Comparison of ENCODE assay signal across 10 cellular contexts in the genomic region with DNA sequence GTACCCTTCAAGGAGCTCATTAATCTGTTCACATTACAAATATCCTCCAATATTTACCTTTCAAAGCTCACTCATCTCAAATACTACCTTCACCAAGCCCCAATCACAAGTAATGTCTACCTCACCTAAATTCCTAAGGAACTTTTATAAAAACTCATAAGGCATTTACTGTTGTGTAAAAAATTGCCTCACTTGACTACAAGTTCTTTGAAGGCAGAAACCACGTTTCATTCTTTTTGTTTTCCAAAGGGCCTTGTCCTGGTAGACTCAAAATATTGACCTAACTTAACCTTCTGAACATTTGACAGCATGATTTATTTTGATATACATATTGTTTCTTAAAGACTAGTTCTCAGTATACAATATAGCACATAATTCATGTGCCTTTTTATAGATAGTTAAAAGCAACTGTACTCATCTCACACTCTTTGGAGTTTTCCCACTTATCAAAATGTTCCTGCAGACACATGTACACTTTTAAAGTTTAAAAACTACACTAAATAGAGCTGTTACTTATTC. TPM values are rescaled to one million over a fixed set of nuclear protein-coding genes. Genes with fewer than 3 reads are reported as not detected.
DNase-seq lines count a peak whose midpoint lies in the region; ATAC-seq and TF ChIP-seq lines count a peak whose summit lies in the region.
"Had no signal": no experiment of that assay in that cellular context is flagged by ENCODE, and none has a peak within 500 bp of the region (broad histone marks: within the 10 kb centered on the region; RNA-seq: fewer than 3 reads in every experiment).

No MANE protein-coding gene starts in this region.

- DNase-seq in GM23248, result peak; percentile 28
- DNase-seq in Panc1 (ENCODE audit: low read depth, low spot score), result no peak
- no peak for DNase-seq in epithelial cell of proximal tubule (ENCODE audit: low read depth)
- DNase-seq in gastrocnemius medialis, result no peak
- DNase-seq in NCI-H2196 (lab: John Stamatoyannopoulos, UW; ENCODE audit: unreplicated experiment), result no peak
- DNase-seq in NCI-H526 treated with DMSO at 0.1 percent for 48 hours (lab: John Stamatoyannopoulos, UW), result no peak
- no peak for DNase-seq in midbrain (lab: John Stamatoyannopoulos, UW)
- DNase-seq: activated gamma-delta T cell treated with Interleukin-2 at 50 U/mL for 16 hours, NCI-H1105 treated with DMSO at 0.1 percent for 48 hours had no signal

- peak overlapping the region; percentile 93 for H3K4me3 ChIP-seq in GM23248
- H3K4me3 ChIP-seq in Panc1 (ENCODE audit: low read depth in 2 of 2, low read length in 2 of 2), result no peak overlapping the region
- H3K4me3 ChIP-seq in epithelial cell of proximal tubule (ENCODE audit: low read depth, low read length), result peak overlapping the region; percentile 79
- H3K4me3 ChIP-seq in gastrocnemius medialis, result no peak overlapping the region

- peak overlapping the region; percentile 94 for H3K9ac ChIP-seq in GM23248
- H3K9ac ChIP-seq: parathyroid adenoma had no signal

- POLR2A ChIA-PET in Panc1 (lab: Charles Lee), result interaction anchor here (0.6 kb wide), 1 partner anchor 245 kb away, joined by 3 read pairs; no protein-coding TSS in a partner anchor

- H3K9me3 ChIP-seq in GM23248 (ENCODE audit: low read depth), result no peaks in the 10 kb centered on the region
- H3K9me3 ChIP-seq in Panc1 (ENCODE audit: control insufficient read depth, insufficient read depth, low read depth, low read length), result no peaks in the 10 kb centered on the region
- H3K9me3 ChIP-seq in gastrocnemius medialis, result no peaks in the 10 kb centered on the region

- peaks cover 74% of the 10 kb centered on the region for H3K79me2 ChIP-seq in GM23248 (ENCODE audit: insufficient read depth)

- CTCF ChIA-PET in Panc1 (lab: Charles Lee), result no interaction called here

- H3K27me3 ChIP-seq in GM23248 (replicated peaks; ENCODE audit: insufficient read depth) (no peaks in the 10 kb centered on the region), Panc1 (ENCODE audit: control insufficient read depth, insufficient read depth, low read length) (no peaks in the 10 kb centered on the region), gastrocnemius medialis (no peaks in the 10 kb centered on the region)

- no peaks in the 10 kb centered on the region for H3K36me3 ChIP-seq in GM23248 (ENCODE audit: low read depth)
- H3K36me3 ChIP-seq in Panc1 (ENCODE audit: control insufficient read depth, insufficient read depth, low read length), result no peaks in the 10 kb centered on the region
- H3K36me3 ChIP-seq in gastrocnemius medialis, result no peaks in the 10 kb centered on the region

- H3K27ac ChIP-seq in GM23248 (peak overlapping the region; percentile 90), Panc1 (ENCODE audit: low read length) (peak overlapping the region; percentile 39; the same call in 1 of the 2 replicates), gastrocnemius medialis (peak overlapping the region; percentile 82 to 97 (median 88))
- H3K27ac ChIP-seq: parathyroid adenoma had no signal

- BruUV-seq in Panc1 (replicated peaks; lab: Mats Ljungman, UMichigan), result no TSS peak

- TF ChIP-seq CTCF in Panc1 (IDR thresholded peaks at IDR 0.05) (no peak), epithelial cell of proximal tubule (conservative IDR thresholded peaks at IDR 0.05; ENCODE audit: low read depth, low read length) (no peak), gastrocnemius medialis (IDR thresholded peaks at IDR 0.05 in 4 of 5, conservative IDR thresholded peaks at IDR 0.05 in 1 of 5) (no peak)

- 10 to 11% methylated on average over 1 of the region's 1 CpG for WGBS in GM23248 (ENCODE audit: low coverage in 1 of 2, low lambda C conversion rate in 2 of 2, missing lambda C conversion rate in 2 of 2), 2 experiments

- H3K4me2 ChIP-seq in GM23248 (ENCODE audit: unreplicated experiment), result peak overlapping the region; percentile 95

- H2AFZ ChIP-seq in GM23248, result no peak overlapping the region
- H2AFZ ChIP-seq: parathyroid adenoma had no signal

- H3K4me1 ChIP-seq in GM23248 (ENCODE audit: insufficient read depth) (peaks cover 29% of the 10 kb centered on the region), Panc1 (ENCODE audit: control insufficient read depth, insufficient read depth, low read length) (peaks cover 11% of the 10 kb centered on the region; the same call in 1 of the 2 replicates), gastrocnemius medialis (peaks cover 35 to 45% of the 10 kb centered on the region in 2 donors)

- in situ Hi-C loops in GM23248 (cut with MboI), result no loop called here
- in situ Hi-C loops in Panc1 (cut with HindIII; ENCODE audit: low pct_unique_long_range_greater_than_20kb, low sequenced_read_pairs), result no loop called here
- in situ Hi-C loops in gastrocnemius medialis (cut with MboI; ENCODE audit: low sequenced_read_pairs in 4 of 4), result loop anchor here in 1 of 4 donors (25.0 kb wide), 1 partner anchor 355 kb away; no protein-coding TSS in a partner anchor

- H3K9me2 ChIP-seq in GM23248 (ENCODE audit: insufficient read depth), result no peaks in the 10 kb centered on the region

- ATAC-seq in Panc1, result no peak
- ATAC-seq in gastrocnemius medialis, result no peak

- intact Hi-C loops in Panc1 (cut with micrococcal nuclease; ENCODE audit: unreplicated experiment) (no loop called here), gastrocnemius medialis (cut with DNase I; ENCODE audit: low total_unique reads) (loop anchor here (5.0 kb wide), 1 partner anchor 145 kb away; no protein-coding TSS in a partner anchor)

- H4K20me1 ChIP-seq in GM23248 (ENCODE audit: insufficient read depth), result no peaks in the 10 kb centered on the region

- H3F3A ChIP-seq in GM23248 (ENCODE audit: insufficient read depth), result peaks cover 28% of the 10 kb centered on the region

- no peak for TF ChIP-seq POLR2A in gastrocnemius medialis (IDR thresholded peaks at IDR 0.05)

RNA-seq across cellular contexts. Expression of a gene that starts 2.5 kb away (rescaled TPM):
- 77.6 and 80.7 TPM in 2 replicates for total RNA-seq in GM23248 (2014; rRNA removed; shearing (Covaris generic))
- 50.7 and 54.2 TPM in 2 replicates for polyA plus RNA-seq in GM23248 (2016; fragmentation: Nextera tagmentation; extraction: Ambion mirVana)
- 52.2 TPM for total RNA-seq in Panc1 (2021; ENCODE audit: unreplicated experiment)
- polyA plus RNA-seq in Panc1 (2012; ENCODE audit: insufficient read length), result 18.4 TPM
- 41.1 and 44.1 TPM in 2 replicates for total RNA-seq in epithelial cell of proximal tubule
- 10 to 100 TPM; 31.1 to 51.8 (median 34.6) TPM for total RNA-seq in gastrocnemius medialis

RNA-seq across cellular contexts. Expression of a gene that starts 22.3 kb away (rescaled TPM):
- 11.6 and 15.4 TPM in 2 replicates for total RNA-seq in GM23248 (2014; rRNA removed; shearing (Covaris generic))
- polyA plus RNA-seq in GM23248 (2016; fragmentation: Nextera tagmentation; extraction: Ambion mirVana), result 13.6 and 14.4 TPM in 2 replicates
- total RNA-seq in Panc1 (2021; ENCODE audit: unreplicated experiment) (14.4 TPM), epithelial cell of proximal tubule (7.9 and 8.9 TPM in 2 replicates), gastrocnemius medialis (10 to 100 TPM; 15.0 to 21.7 (median 19.2) TPM)
- polyA plus RNA-seq in Panc1 (2012; ENCODE audit: insufficient read length), result 5.3 TPM

Comparison
In these comparisons a context has a peak if more than half of its experiments do, and no peak if none do; other contexts are left out.
1. H3K27ac ChIP-seq: peak in every context shown above with its lines; median percentile 90 in GM23248; 88 in gastrocnemius medialis; 39 in Panc1.
2. H3K4me3 ChIP-seq: peak in GM23248 (single experiment) and epithelial cell of proximal tubule (single experiment); none in Panc1 (0 of 2) and gastrocnemius medialis (0 of 4).